29 cellular contexts compared by ENCODE assay signal in the genomic region with DNA sequence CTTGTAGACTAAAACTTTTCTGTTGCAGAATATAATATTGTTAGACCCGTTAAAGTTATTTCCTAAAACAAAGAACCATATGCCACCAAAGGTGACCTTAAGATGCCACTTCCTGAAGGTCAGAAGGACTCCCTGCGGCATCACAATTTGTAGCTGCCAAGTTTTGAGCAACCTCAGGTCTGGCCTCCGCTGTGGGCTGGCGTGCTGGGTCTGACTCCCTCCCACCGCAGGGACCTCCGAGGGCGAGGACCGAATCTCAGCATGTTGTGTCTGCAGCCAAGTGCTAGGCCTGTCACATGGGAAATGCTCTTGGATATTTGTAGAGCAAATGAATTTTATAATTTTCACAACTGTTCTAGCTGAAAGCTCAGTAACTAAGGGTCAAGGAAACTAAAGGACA.
DNase-seq lines count a peak whose midpoint lies in the region; ATAC-seq, FAIRE-seq and TF ChIP-seq lines count a peak whose summit lies in the region.
"Had no signal": no experiment of that assay in that cellular context is flagged by ENCODE, and none has a peak within 500 bp of the region (broad histone marks: within the 10 kb centered on the region; RNA-seq: fewer than 3 reads in every experiment).

No MANE protein-coding gene starts in this region.

- no peak overlapping the region for H3K56ac ChIP-seq in H1 (replicated peaks; ENCODE audit: insufficient read length, low read depth, low read length)

- H3K14ac ChIP-seq in H1 (ENCODE audit: insufficient read length), result no peak overlapping the region

- H3K36me3 Mint-ChIP-seq in chondrocyte (ENCODE audit: low read depth), result no peaks in the 10 kb centered on the region
- H3K36me3 Mint-ChIP-seq: CD4-positive, alpha-beta memory T cell; CD4-positive, CD25-positive, alpha-beta regulatory T cell; CD8-positive, alpha-beta memory T cell had no signal

- H4K5ac ChIP-seq in H1 (ENCODE audit: insufficient read length, low read depth, low read length), result no peak overlapping the region

- ATAC-seq in Right ventricle myocardium superior (ENCODE audit: poor library complexity), result no peak
- no peak for ATAC-seq in heart right ventricle
- no peak for ATAC-seq in gastroesophageal sphincter
- no peak for ATAC-seq in HG03571 (IDR thresholded peaks at IDR 0.05; ENCODE audit: unreplicated experiment)
- ATAC-seq: GM12878 had no signal

- TF ChIP-seq POLR2A in H1 (IDR thresholded peaks at IDR 0.05; ENCODE audit: control extremely low read depth in 1 of 2, low read depth in 2 of 2, low read length in 2 of 2) (no peak), gastroesophageal sphincter (IDR thresholded peaks at IDR 0.05) (no peak)

- peaks cover 14% of the 10 kb centered on the region for H3K27me3 Mint-ChIP-seq in chondrocyte (ENCODE audit: low read depth)
- H3K27me3 Mint-ChIP-seq: CD4-positive, alpha-beta memory T cell; CD4-positive, CD25-positive, alpha-beta regulatory T cell had no signal

- TF ChIP-seq CTCF in heart right ventricle (IDR thresholded peaks at IDR 0.05) (no peak), chondrocyte (IDR thresholded peaks at IDR 0.05) (no peak), H1 (IDR thresholded peaks at IDR 0.05; ENCODE audit: control extremely low read depth in 1 of 3, insufficient read depth in 1 of 3, low read depth in 1 of 3, low read length in 3 of 3) (no peak), osteoblast (IDR thresholded peaks at IDR 0.05; ENCODE audit: extremely low read depth, low read depth, low read length) (no peak), gastroesophageal sphincter (IDR thresholded peaks at IDR 0.05) (no peak)

- no peak overlapping the region for H3K9ac ChIP-seq in H1 (replicated peaks in 1 of 4; ENCODE audit: extremely low read depth in 1 of 4, low read depth in 3 of 4, low read length in 3 of 4)
- H3K9ac ChIP-seq: BLaER1 had no signal

- H3K79me1 ChIP-seq in H1 (ENCODE audit: low read depth, low read length), result no peaks in the 10 kb centered on the region

- H2BK120ac ChIP-seq in H1 (replicated peaks; ENCODE audit: low read depth, low read length), result no peak overlapping the region

- H3K9me3 Mint-ChIP-seq in chondrocyte (ENCODE audit: low read depth), result no peaks in the 10 kb centered on the region
- H3K9me3 Mint-ChIP-seq: CD8-positive, alpha-beta memory T cell had no signal

- no peaks in the 10 kb centered on the region for H3K79me2 ChIP-seq in H1 (ENCODE audit: control insufficient read depth in 1 of 2, insufficient read depth in 2 of 2, low read length in 2 of 2)
- H3K79me2 ChIP-seq in osteoblast (ENCODE audit: insufficient read depth, low read length), result no peaks in the 10 kb centered on the region

- no peak overlapping the region for H3K23ac ChIP-seq in H1 (ENCODE audit: insufficient read length)

- H3K4me3 ChIP-seq in heart right ventricle (no peak overlapping the region), H1 (ENCODE audit: extremely low read depth in 1 of 4, insufficient read depth in 2 of 4, low read depth in 3 of 4, low read length in 4 of 4) (no peak overlapping the region), osteoblast (ENCODE audit: insufficient read depth, low read length) (no peak overlapping the region), gastroesophageal sphincter (no peak overlapping the region)
- H3K4me3 ChIP-seq: BLaER1, GM12878 had no signal

- CTCF ChIA-PET in H1 (lab: Charles Lee; ENCODE audit: partially characterized antibody), result no interaction called here

- H2BK15ac ChIP-seq in H1 (ENCODE audit: low read length), result no peak overlapping the region

- H3K4me1 Mint-ChIP-seq in chondrocyte (ENCODE audit: low read depth), result no peaks in the 10 kb centered on the region
- H3K4me1 Mint-ChIP-seq: CD14-positive monocyte; CD4-positive, alpha-beta memory T cell; CD4-positive, CD25-positive, alpha-beta regulatory T cell; CD8-positive, alpha-beta memory T cell had no signal

- H2BK5ac ChIP-seq in H1 (ENCODE audit: low read depth, low read length), result no peak overlapping the region

- no peak overlapping the region for H2BK20ac ChIP-seq in H1 (ENCODE audit: low read length)

- peak; percentile 42 for FAIRE-seq in H1 (lab: Jason Lieb, UNC)
- FAIRE-seq: A204.1, GM12878, GM12892, GM18507 had no signal

- no peak overlapping the region for H3K4ac ChIP-seq in H1 (replicated peaks; ENCODE audit: insufficient read length, low read depth, low read length)

- 63 to 66% methylated on average over 8 of the region's 8 CpGs for WGBS in heart right ventricle, 2 donors
- WGBS in H1 (ENCODE audit: extremely low coverage in 1 of 2, insufficient coverage in 1 of 2, insufficient read length in 1 of 2, insufficient replicate concordance in 2 of 2, low coverage in 1 of 2, low lambda C conversion rate in 2 of 2, missing lambda C conversion rate in 1 of 2), 2 experiments, result 82% methylated on average over 8 of the region's 8 CpGs; no CpG with 5 or more reads in 1 of the 2 experiments
- 44 to 75% methylated on average over 1 to 3 of the region's 8 CpGs for WGBS in gastroesophageal sphincter (ENCODE audit: low coverage in 1 of 2), 2 donors

- H3K27ac ChIP-seq in heart right ventricle (no peak overlapping the region), H1 (ENCODE audit: low read depth, low read length) (no peak overlapping the region), osteoblast (ENCODE audit: low read depth, low read length) (no peak overlapping the region), gastroesophageal sphincter (no peak overlapping the region)
- H3K27ac ChIP-seq: BLaER1 had no signal

- H2AFZ ChIP-seq in H1 (ENCODE audit: low read length), result no peak overlapping the region
- no peak overlapping the region for H2AFZ ChIP-seq in osteoblast (ENCODE audit: low read length)

- TF ChIP-seq EP300 in H1 (IDR thresholded peaks at IDR 0.05; ENCODE audit: borderline replicate concordance in 1 of 2, low read depth in 2 of 2, low read length in 2 of 2) (no peak), gastroesophageal sphincter (IDR thresholded peaks at IDR 0.05) (no peak)

- no peak overlapping the region for H4K91ac ChIP-seq in H1 (replicated peaks; ENCODE audit: insufficient read length, low read length)

- H3K4me2 ChIP-seq in H1 (ENCODE audit: insufficient read depth in 1 of 2, low read depth in 2 of 2, low read length in 2 of 2) (no peak overlapping the region; a peak in 1 of 4 replicates), osteoblast (ENCODE audit: insufficient read depth, low read length) (no peak overlapping the region)
- H3K4me2 ChIP-seq: BLaER1 had no signal

- intact Hi-C loops in Right ventricle myocardium superior (cut with DNase I), result no loop called here
- intact Hi-C loops in heart right ventricle (cut with DNase I), result no loop called here

- no peak for TF ChIP-seq RAD21 in H1 (IDR thresholded peaks at IDR 0.05 in 1 of 2, conservative IDR thresholded peaks at IDR 0.05 in 1 of 2; ENCODE audit: low read depth in 2 of 2, low read length in 2 of 2)

- H3K18ac ChIP-seq in H1 (ENCODE audit: extremely low read depth, low read length), result no peak overlapping the region

- H2AK5ac ChIP-seq in H1 (ENCODE audit: low read depth, low read length), result no peak overlapping the region

- no peak overlapping the region for H4K8ac ChIP-seq in H1 (ENCODE audit: extremely low read depth, insufficient read depth, low read length)

- no peaks in the 10 kb centered on the region for H3K36me3 ChIP-seq in heart right ventricle
- H3K36me3 ChIP-seq in H1 (ENCODE audit: control insufficient read depth in 2 of 4, insufficient read depth in 4 of 4, low read length in 3 of 4), result no peaks in the 10 kb centered on the region
- no peaks in the 10 kb centered on the region for H3K36me3 ChIP-seq in osteoblast (ENCODE audit: insufficient read depth, low read length)
- no peaks in the 10 kb centered on the region for H3K36me3 ChIP-seq in gastroesophageal sphincter
- H3K36me3 ChIP-seq: BE2C, BLaER1 had no signal

- H3K9me3 ChIP-seq in heart right ventricle (peaks cover 0 to 2% (median 0%) of the 10 kb centered on the region in 11 donors), H1 (ENCODE audit: insufficient read depth in 2 of 2, low read depth in 1 of 2, low read length in 1 of 2) (no peaks in the 10 kb centered on the region), osteoblast (ENCODE audit: low read depth, low read length) (no peaks in the 10 kb centered on the region), gastroesophageal sphincter (no peaks in the 10 kb centered on the region)
- H3K9me3 ChIP-seq: BE2C had no signal

- no peak overlapping the region for H3K27ac Mint-ChIP-seq in chondrocyte (ENCODE audit: unreplicated experiment)
- H3K27ac Mint-ChIP-seq: CD14-positive monocyte; CD4-positive, alpha-beta memory T cell; CD4-positive, CD25-positive, alpha-beta regulatory T cell; CD8-positive, alpha-beta memory T cell had no signal

- H2BK12ac ChIP-seq in H1 (ENCODE audit: low read depth, low read length), result no peak overlapping the region

- peaks cover 3% of the 10 kb centered on the region; the same call in 1 of the 2 replicates for H3K23me2 ChIP-seq in H1 (ENCODE audit: low read depth, low read length)

- POLR2A ChIA-PET in H1 (lab: Charles Lee; ENCODE audit: partially characterized antibody), result no interaction called here

- H3K4me1 ChIP-seq in heart right ventricle (no peaks in the 10 kb centered on the region), H1 (replicated peaks in 1 of 4; ENCODE audit: control insufficient read depth in 3 of 4, insufficient read depth in 4 of 4, low read length in 3 of 4) (no peaks in the 10 kb centered on the region), osteoblast (ENCODE audit: insufficient read depth, low read length) (no peaks in the 10 kb centered on the region), gastroesophageal sphincter (no peaks in the 10 kb centered on the region)
- H3K4me1 ChIP-seq: BE2C had no signal

- H3K4me3 Mint-ChIP-seq in chondrocyte (ENCODE audit: unreplicated experiment), result no peak overlapping the region
- H3K4me3 Mint-ChIP-seq: CD14-positive monocyte; CD4-positive, alpha-beta memory T cell; CD4-positive, CD25-positive, alpha-beta regulatory T cell; CD8-positive, alpha-beta memory T cell had no signal

- H3K27me3 ChIP-seq in heart right ventricle, result peaks cover 0 to 44% (median 13%) of the 10 kb centered on the region in 7 donors
- H3K27me3 ChIP-seq in H1 (replicated peaks in 1 of 4; ENCODE audit: control insufficient read depth in 3 of 4, extremely low read depth in 1 of 4, insufficient read depth in 3 of 4, low read length in 3 of 4), result no peaks in the 10 kb centered on the region
- no peaks in the 10 kb centered on the region for H3K27me3 ChIP-seq in osteoblast (ENCODE audit: insufficient read depth, low read length)
- peaks cover 7% of the 10 kb centered on the region for H3K27me3 ChIP-seq in gastroesophageal sphincter
- H3K27me3 ChIP-seq: BLaER1 had no signal

- DNase-seq in Right ventricle myocardium superior (peak; percentile 47), heart right ventricle (no peak), chondrocyte (ENCODE audit: low spot score) (peak; percentile 51), H1 (ENCODE audit: low read depth in 1 of 2, low spot score in 2 of 2) (no peak), osteoblast (ENCODE audit: insufficient read length, low spot score, missing footprints) (peak; percentile 70)
- no peak for DNase-seq in stimulated activated CD4-positive, alpha-beta T cell treated with anti-CD3 and anti-CD28 coated beads, Interleukin-4, amount 100 ng/mL, for 4 hours
- DNase-seq: 8988T; ACHN; BE2C; C1 segment of cervical spinal cord; CD4-positive, alpha-beta memory T cell; CD4-positive, CD25-positive, alpha-beta regulatory T cell; CD8-positive, alpha-beta memory T cell; COR-L47; DMS 273 treated with DMSO at 0.1 percent for 48 hours; DMS153; DMS53; DMS79; DND-41; EL; GDM1 had no signal

- H4K20me1 ChIP-seq in H1 (replicated peaks in 1 of 2; ENCODE audit: control insufficient read depth in 1 of 2, insufficient read depth in 2 of 2, low read length in 2 of 2) (peaks cover 0 to 2% of the 10 kb centered on the region in 2 experiments), osteoblast (ENCODE audit: insufficient read depth, low read length) (no peaks in the 10 kb centered on the region)
- H4K20me1 ChIP-seq: BLaER1 had no signal

Comparison
In these comparisons a context has a peak if more than half of its experiments do, and no peak if none do; other contexts are left out.
1. DNase-seq: peak in Right ventricle myocardium superior (single experiment), chondrocyte (single experiment) and osteoblast (single experiment); none in heart right ventricle (0 of 2), H1 (0 of 2) and stimulated activated CD4-positive, alpha-beta T cell treated with anti-CD3 and anti-CD28 coated beads, Interleukin-4, amount 100 ng/mL, for 4 hours (0 of 2).